In genomic region chr12:94147991-94148840, GRCh38 we compare ENCODE assay signal across 8 cellular contexts. TPM values are rescaled to one million over a fixed set of nuclear protein-coding genes. Genes with fewer than 3 reads are reported as not detected.
A peak's percentile ranks its signal among the peaks of the same experiment; 100 is the strongest.
DNase-seq lines count a peak whose midpoint lies in the region; TF ChIP-seq lines count a peak whose summit lies in the region.

PLXNC1 (plus strand) TSS chr12:94148577; CDS start chr12:94148972, 395 bp downstream.

- POLR2A ChIA-PET in activated CD4-positive, alpha-beta T cell treated with anti-CD3 and anti-CD28 coated beads, Interleukin-2, amount 10 ng/mL, durations not matched to agents 7 days and 5 days (lab: Charles Lee): interaction anchor here (0.5 kb wide), 1 partner anchor 1039 kb away, joined by 4 read pairs; no protein-coding TSS in a partner anchor

- peaks cover 43% of the 10 kb centered on the region for H3K4me1 Mint-ChIP-seq in activated CD4-positive, alpha-beta T cell treated with anti-CD3 and anti-CD28 coated beads, Interleukin-2, amount 10 ng/mL, durations not matched to agents 7 days and 5 days
- H3K4me1 Mint-ChIP-seq in dendritic cell treated with granulocyte-macrophage colony-stimulating factor and Interleukin-4, amounts not matched to agents 40 ng/mL and 50 ng/mL, for 4 days (ENCODE audit: low read depth): peaks cover 25% of the 10 kb centered on the region

- H3K9me3 ChIP-seq in HAP-1: no peaks in the 10 kb centered on the region
- no peaks in the 10 kb centered on the region for H3K9me3 ChIP-seq in liver (ENCODE audit: control insufficient read depth in 4 of 4, low read length in 3 of 4)

- intact Hi-C loops in dendritic cell treated with granulocyte-macrophage colony-stimulating factor and Interleukin-4, amounts not matched to agents 40 ng/mL and 50 ng/mL, for 4 days (cut with micrococcal nuclease): loop anchor here (2.0 kb wide), 1 partner anchor 287 kb away; no protein-coding TSS in a partner anchor

- H3K36me3 ChIP-seq in HAP-1 (replicated peaks) (no peaks in the 10 kb centered on the region), liver (ENCODE audit: control insufficient read depth in 4 of 4, insufficient read depth in 3 of 4, low read depth in 1 of 4, low read length in 3 of 4) (no peaks in the 10 kb centered on the region)

- WGBS in liver: 2% methylated on average over 87 of the region's 89 CpGs

- peak within 1 kb of the TSS; percentile 82 for H3K27ac Mint-ChIP-seq in activated CD4-positive, alpha-beta T cell treated with anti-CD3 and anti-CD28 coated beads, Interleukin-2, amount 10 ng/mL, durations not matched to agents 7 days and 5 days
- H3K27ac Mint-ChIP-seq in dendritic cell treated with granulocyte-macrophage colony-stimulating factor and Interleukin-4, amounts not matched to agents 40 ng/mL and 50 ng/mL, for 4 days: peak within 1 kb of the TSS; percentile 44

- H3K27ac ChIP-seq in liver (ENCODE audit: low read depth in 1 of 2, low read length in 2 of 2): peak within 1 kb of the TSS; percentile 8 to 45

- TF ChIP-seq CTCF in GM12864 (IDR thresholded peaks at IDR 0.05; ENCODE audit: low read depth, low read length, missing control alignments) (no peak), liver (IDR thresholded peaks at IDR 0.05; ENCODE audit: low read depth, low read length, missing input control) (no peak)

- CTCF ChIA-PET in activated CD4-positive, alpha-beta T cell treated with anti-CD3 and anti-CD28 coated beads, Interleukin-2, amount 10 ng/mL, durations not matched to agents 7 days and 5 days (lab: Charles Lee): interaction anchor here (0.6 to 1.9 kb wide), 6 partner anchors 7 to 156 kb away, joined by 3 to 7 read pairs (median 4); no protein-coding TSS in a partner anchor

- in situ Hi-C loops in HAP-1 (cut with MboI; ENCODE audit: low sequenced_read_pairs): loop anchor here (10.0 kb wide), 1 partner anchor 287 kb away; no protein-coding TSS in a partner anchor

- H3K4me3 ChIP-seq in GM12864 (ENCODE audit: low read depth, low read length): peak within 1 kb of the TSS; percentile 94
- peak within 1 kb of the TSS; percentile 60 for H3K4me3 ChIP-seq in HAP-1
- peak within 1 kb of the TSS; percentile 26 to 66 (median 53) for H3K4me3 ChIP-seq in liver (ENCODE audit: low read depth in 1 of 3, low read length in 3 of 3)

- no peak within 1 kb of the TSS for H3K9ac ChIP-seq in liver (ENCODE audit: low read depth in 1 of 2, low read length in 2 of 2)

- peaks cover 14% of the 10 kb centered on the region for H3K36me3 Mint-ChIP-seq in activated CD4-positive, alpha-beta T cell treated with anti-CD3 and anti-CD28 coated beads, Interleukin-2, amount 10 ng/mL, durations not matched to agents 7 days and 5 days (ENCODE audit: low read depth)
- H3K36me3 Mint-ChIP-seq in dendritic cell treated with granulocyte-macrophage colony-stimulating factor and Interleukin-4, amounts not matched to agents 40 ng/mL and 50 ng/mL, for 4 days (ENCODE audit: low read depth): no peaks in the 10 kb centered on the region

- H3K4me1 ChIP-seq in HAP-1 (peaks cover 29% of the 10 kb centered on the region), liver (ENCODE audit: control insufficient read depth in 4 of 4, insufficient read depth in 4 of 4, low read length in 3 of 4) (peaks cover 9 to 46% (median 42%) of the 10 kb centered on the region in 4 donors)

- H3K27me3 ChIP-seq in HAP-1 (ENCODE audit: low read depth) (no peaks in the 10 kb centered on the region), liver (ENCODE audit: control insufficient read depth in 4 of 4, insufficient read depth in 4 of 4, low read length in 3 of 4) (peaks cover 0 to 4% (median 1%) of the 10 kb centered on the region in 4 donors)

- peaks cover 25% of the 10 kb centered on the region for H3K27me3 Mint-ChIP-seq in activated CD4-positive, alpha-beta T cell treated with anti-CD3 and anti-CD28 coated beads, Interleukin-2, amount 10 ng/mL, durations not matched to agents 7 days and 5 days
- peaks cover 49% of the 10 kb centered on the region for H3K27me3 Mint-ChIP-seq in dendritic cell treated with granulocyte-macrophage colony-stimulating factor and Interleukin-4, amounts not matched to agents 40 ng/mL and 50 ng/mL, for 4 days

- no peaks in the 10 kb centered on the region for H3K9me3 Mint-ChIP-seq in activated CD4-positive, alpha-beta T cell treated with anti-CD3 and anti-CD28 coated beads, Interleukin-2, amount 10 ng/mL, durations not matched to agents 7 days and 5 days
- H3K9me3 Mint-ChIP-seq in dendritic cell treated with granulocyte-macrophage colony-stimulating factor and Interleukin-4, amounts not matched to agents 40 ng/mL and 50 ng/mL, for 4 days: no peaks in the 10 kb centered on the region

- peak within 1 kb of the TSS; percentile 85 for H3K4me3 Mint-ChIP-seq in activated CD4-positive, alpha-beta T cell treated with anti-CD3 and anti-CD28 coated beads, Interleukin-2, amount 10 ng/mL, durations not matched to agents 7 days and 5 days
- peak within 1 kb of the TSS; percentile 80 for H3K4me3 Mint-ChIP-seq in dendritic cell treated with granulocyte-macrophage colony-stimulating factor and Interleukin-4, amounts not matched to agents 40 ng/mL and 50 ng/mL, for 4 days

- no peak for TF ChIP-seq RAD21 in liver (IDR thresholded peaks at IDR 0.05)

- DNase-seq in GM12864 (ENCODE audit: low read depth) (no peak), HAP-1 (ENCODE audit: low spot score in 2 of 2) (peak; percentile 80 to 82), NCI-H1092 (lab: John Stamatoyannopoulos, UW) (peak; percentile 61), COLO829 (ENCODE audit: low spot score) (no peak)
- peak; percentile 84 for DNase-seq in activated CD4-positive, alpha-beta T cell treated with anti-CD3 and anti-CD28 coated beads, Interleukin-2, amount 10 ng/mL, durations not matched to agents 7 days and 5 days
- peak; percentile 67 for DNase-seq in stimulated activated CD4-positive, alpha-beta T cell treated with anti-CD3 and anti-CD28 coated beads, Interleukin-4, amount 100 ng/mL, for 24 hours

TF ChIP-seq in liver, 16 proteins besides CTCF, POLR2A, EP300 and RAD21:
- TF ChIP-seq ATF3 (IDR thresholded peaks at IDR 0.05): no peak
- TF ChIP-seq GABPA (IDR thresholded peaks at IDR 0.05 in 1 of 2, conservative IDR thresholded peaks at IDR 0.05 in 1 of 2): no peak
TF ChIP-seq in liver: peak in this region for 0.

RNA-seq across cellular contexts. Expression of gene PLXNC1, which starts in this region (rescaled TPM):
- total RNA-seq in activated CD4-positive, alpha-beta T cell treated with anti-CD3 and anti-CD28 coated beads, Interleukin-2, amount 10 ng/mL, durations not matched to agents 7 days and 5 days: 10 to 100 TPM; 27.4 to 29.7 TPM
- total RNA-seq in liver: 10 to 100 TPM in 1 of 2 donors, 1 to 10 TPM in 1; 5.7 to 12.0 TPM
- polyA plus RNA-seq in liver: under 1 TPM; 0.71 to 0.87 TPM

Comparison
In these comparisons a context has a peak if more than half of its experiments do, and no peak if none do; other contexts are left out.
1. DNase-seq: peak in HAP-1 (2 of 2), NCI-H1092 (single experiment), activated CD4-positive, alpha-beta T cell treated with anti-CD3 and anti-CD28 coated beads, Interleukin-2, amount 10 ng/mL, durations not matched to agents 7 days and 5 days (single experiment) and stimulated activated CD4-positive, alpha-beta T cell treated with anti-CD3 and anti-CD28 coated beads, Interleukin-4, amount 100 ng/mL, for 24 hours (single experiment); none in GM12864 (single experiment) and COLO829 (single experiment).
2. Peak in every context shown above with its lines, with median percentiles within 50 percentile points of each other: H3K4me3 ChIP-seq.